20 cellular contexts compared by ENCODE assay signal in genomic region chr9:124618476-124618875, GRCh38.
DNase-seq lines count a peak whose midpoint lies in the region; ATAC-seq, FAIRE-seq and TF ChIP-seq lines count a peak whose summit lies in the region.
"Had no signal": no experiment of that assay in that cellular context is flagged by ENCODE, and none has a peak within 500 bp of the region (broad histone marks: within the 10 kb centered on the region; RNA-seq: fewer than 3 reads in every experiment).

No MANE protein-coding gene starts in this region.

- peaks cover 15% of the 10 kb centered on the region for H3K4me1 ChIP-seq in A549
- peaks cover 36 to 66% of the 10 kb centered on the region in 2 experiments for H3K4me1 ChIP-seq in HCT116 (ENCODE audit: control insufficient read depth in 1 of 2, insufficient read depth in 2 of 2, low read length in 2 of 2)
- no peaks in the 10 kb centered on the region for H3K4me1 ChIP-seq in mucosa of descending colon (ENCODE audit: low read depth)
- H3K4me1 ChIP-seq in suprapubic skin: peaks cover 14% of the 10 kb centered on the region
- H3K4me1 ChIP-seq: adrenal gland, vagina had no signal

- H4K20me1 ChIP-seq in HCT116 (ENCODE audit: insufficient read depth): no peaks in the 10 kb centered on the region

- no peaks in the 10 kb centered on the region for H3K9me2 ChIP-seq in HCT116 (ENCODE audit: insufficient read depth)

- TF ChIP-seq EP300 in A549 (IDR thresholded peaks at IDR 0.05) (no peak), suprapubic skin (IDR thresholded peaks at IDR 0.05) (no peak)

- TF ChIP-seq CTCF in A549 (IDR thresholded peaks at IDR 0.05) (no peak), HCT116 (IDR thresholded peaks at IDR 0.05 in 2 of 3, conservative IDR thresholded peaks at IDR 0.05 in 1 of 3; ENCODE audit: borderline replicate concordance in 1 of 3, insufficient read depth in 1 of 3, low read depth in 2 of 3, low read length in 2 of 3) (no peak), mucosa of descending colon (IDR thresholded peaks at IDR 0.05) (no peak), suprapubic skin (IDR thresholded peaks at IDR 0.05) (no peak)

- POLR2A ChIA-PET in A549 (lab: Yijun Ruan, JAX): no interaction called here
- POLR2A ChIA-PET in HCT116 (lab: Charles Lee): interaction anchor here (1.4 kb wide), 1 partner anchor 148 kb away, joined by 3 read pairs; no protein-coding TSS in a partner anchor

- H2AFZ ChIP-seq in HCT116 (ENCODE audit: low read depth, low read length, poor library complexity, severe bottlenecking): no peak overlapping the region

- peak overlapping the region; percentile 6; the same call in 1 of the 2 replicates for H3K9ac ChIP-seq in HCT116 (ENCODE audit: low read length)

- TF ChIP-seq RAD21 in A549 (conservative IDR thresholded peaks at IDR 0.05 in 1 of 2, IDR thresholded peaks at IDR 0.05 in 1 of 2): no peak
- TF ChIP-seq RAD21 in HCT116 (IDR thresholded peaks at IDR 0.05; ENCODE audit: low read depth): no peak

- no TSS peak for BruUV-seq in HCT116 (replicated peaks; lab: Mats Ljungman, UMichigan)

- peak in 1 of 2 experiments; percentile 9 for DNase-seq in A549 (ENCODE audit: low read depth in 1 of 2, low spot score in 1 of 2)
- no peak for DNase-seq in HCT116 (ENCODE audit: low read depth, low spot score)
- DNase-seq in astrocyte of the hippocampus (ENCODE audit: low read depth, low spot score): peak; percentile 42
- DNase-seq in mucosa of descending colon: no peak
- no peak for DNase-seq in suprapubic skin (ENCODE audit: low spot score in 2 of 2)
- DNase-seq in NK-92 treated with Interleukin-12 subunit alpha and Interleukin-12 subunit beta, amount 100 ng/mL, for 24 hours (lab: John Stamatoyannopoulos, UW): no peak
- DNase-seq: activated CD4-positive, alpha-beta memory T cell treated with anti-CD3 and anti-CD28 coated beads, Interleukin-2, amount 10 ng/mL, durations not matched to agents 7 days and 5 days; activated T-cell treated with anti-CD3 and anti-CD28 coated beads for 4 hours; adrenal gland; dermis blood vessel endothelial cell; heart left ventricle; left ventricle myocardium superior; NCI-H2227 treated with DMSO at 0.1 percent for 48 hours; NCI-H774; occipital lobe; right cardiac atrium had no signal

- no peak for TF ChIP-seq POLR2A in A549 (IDR thresholded peaks at IDR 0.05; ENCODE audit: low read length)
- no peak for TF ChIP-seq POLR2A in HCT116 (IDR thresholded peaks at IDR 0.05; ENCODE audit: borderline replicate concordance, extremely low read depth, insufficient read depth, insufficient read length)
- TF ChIP-seq POLR2A in suprapubic skin (IDR thresholded peaks at IDR 0.05): no peak

- no peaks in the 10 kb centered on the region for H3K9me3 ChIP-seq in A549
- no peaks in the 10 kb centered on the region for H3K9me3 ChIP-seq in HCT116 (ENCODE audit: control insufficient read depth in 1 of 2, insufficient read depth in 1 of 2, low read depth in 1 of 2, low read length in 2 of 2)
- H3K9me3 ChIP-seq in mucosa of descending colon: no peaks in the 10 kb centered on the region
- no peaks in the 10 kb centered on the region for H3K9me3 ChIP-seq in suprapubic skin
- H3K9me3 ChIP-seq: adrenal gland, heart left ventricle, vagina had no signal

- WGBS in A549 (ENCODE audit: missing lambda C conversion rate): 12% methylated on average over 3 of the region's 3 CpGs
- 57% methylated on average over 3 of the region's 3 CpGs for WGBS in suprapubic skin

- peaks cover 13% of the 10 kb centered on the region; the same call in 1 of the 2 replicates for H3K79me2 ChIP-seq in HCT116 (ENCODE audit: insufficient read depth, low read length)

- RAD21 ChIA-PET in HCT116 (lab: Charles Lee; ENCODE audit: low non-redundant PET in 1 of 2, low total read pairs in 2 of 2, uncharacterized antibody in 2 of 2, unreplicated experiment in 2 of 2): interaction anchor here in 1 of 2 experiments (1.3 to 2.0 kb wide), 2 partner anchors 93 to 146 kb away, joined by 3 to 6 read pairs; no protein-coding TSS in a partner anchor

- H3K27me3 ChIP-seq in HCT116 (ENCODE audit: insufficient read depth, low read length): no peaks in the 10 kb centered on the region
- no peaks in the 10 kb centered on the region for H3K27me3 ChIP-seq in suprapubic skin
- H3K27me3 ChIP-seq: adrenal gland, heart left ventricle, vagina had no signal

- intact Hi-C loops in HCT116 (cut with micrococcal nuclease) (no loop called here), mucosa of descending colon (cut with DNase I, micrococcal nuclease) (loop anchor here in 1 of 2 donors (5.0 kb wide), 1 partner anchor 94 kb away; no protein-coding TSS in a partner anchor)

- ATAC-seq in A549 (peak; percentile 19 to 40; a peak in 3 of 6 replicates), HCT116 (peak; percentile 30; the same call in 1 of the 2 replicates), mucosa of descending colon (peak; percentile 12), GM18511 (IDR thresholded peaks at IDR 0.05; ENCODE audit: unreplicated experiment) (no peak), HG03520 (IDR thresholded peaks at IDR 0.05; ENCODE audit: unreplicated experiment) (no peak)
- ATAC-seq: right cardiac atrium had no signal

- H3K4me2 ChIP-seq in A549 (peak overlapping the region; percentile 70), HCT116 (ENCODE audit: low read length) (peak overlapping the region; percentile 71)

- H3K4me3 ChIP-seq in A549: no peak overlapping the region
- H3K4me3 ChIP-seq in HCT116 (replicated peaks in 1 of 2; ENCODE audit: low read depth in 1 of 2, low read length in 2 of 2): peak overlapping the region in 1 of 2 experiments; percentile 15; a peak in 1 of 4 replicates
- no peak overlapping the region for H3K4me3 ChIP-seq in mucosa of descending colon
- no peak overlapping the region for H3K4me3 ChIP-seq in suprapubic skin
- H3K4me3 ChIP-seq: adrenal gland, heart left ventricle, vagina had no signal

- H3K36me3 ChIP-seq in HCT116 (ENCODE audit: control insufficient read depth in 1 of 2, insufficient read depth in 2 of 2, low read length in 2 of 2) (no peaks in the 10 kb centered on the region), mucosa of descending colon (ENCODE audit: low read depth) (no peaks in the 10 kb centered on the region), suprapubic skin (no peaks in the 10 kb centered on the region)
- H3K36me3 ChIP-seq: adrenal gland, heart left ventricle, vagina had no signal

- CTCF ChIA-PET in A549 (lab: Yijun Ruan, JAX): interaction anchor here (0.7 to 8.6 kb wide), 40 partner anchors 10 to 235 kb away, joined by 3 to 235 read pairs (median 9); partner anchors contain the start of genes NR6A1, OLFML2A and WDR38
- CTCF ChIA-PET in HCT116 (lab: Charles Lee): interaction anchor here (0.7 to 4.5 kb wide), 15 partner anchors 9 to 235 kb away, joined by 3 to 77 read pairs (median 13); partner anchors contain the start of genes NR6A1, OLFML2A and WDR38

- FAIRE-seq in A549 (lab: Jason Lieb, UNC): no peak

- H3K27ac ChIP-seq in A549: peak overlapping the region; percentile 28 to 70; a peak in 4 of 6 replicates
- H3K27ac ChIP-seq in HCT116 (ENCODE audit: low read depth, low read length): no peak overlapping the region; the same call in 1 of the 2 replicates
- H3K27ac ChIP-seq in suprapubic skin: no peak overlapping the region
- H3K27ac ChIP-seq: adrenal gland, C4-2B, heart left ventricle, vagina had no signal

TF ChIP-seq in A549, 52 proteins besides CTCF, POLR2A, EP300 and RAD21:
- TF ChIP-seq FOSL2 (IDR thresholded peaks at IDR 0.05) (no peak), FOSL2 (CRISPR knock-in tag; IDR thresholded peaks at IDR 0.05) (0 out of 2 replicates have a peak, but pooled peaks have one; percentile 40), ESRRA (IDR thresholded peaks at IDR 0.05; ENCODE audit: borderline replicate concordance, low read length) (no peak), KDM5A (IDR thresholded peaks at IDR 0.05) (no peak), HOXA7 (CRISPR knock-in tag; IDR thresholded peaks at IDR 0.05) (no peak)

TF ChIP-seq in HCT116, 20 proteins besides CTCF, POLR2A, EP300 and RAD21 (continues in another document):
- TF ChIP-seq YY1 (IDR thresholded peaks at IDR 0.05; ENCODE audit: extremely low read depth, insufficient replicate concordance, low read depth, low read length): no peak
- no peak for TF ChIP-seq SRF (IDR thresholded peaks at IDR 0.05; ENCODE audit: low read depth)
- no peak for TF ChIP-seq TCF7L2 (IDR thresholded peaks at IDR 0.05; ENCODE audit: borderline replicate concordance, extremely low read depth, insufficient read depth, insufficient read length)
- TF ChIP-seq MAX (IDR thresholded peaks at IDR 0.05): no peak
- no peak for TF ChIP-seq ZNF274 (IDR thresholded peaks at IDR 0.05; ENCODE audit: low read depth, low read length)
- TF ChIP-seq ZBTB33 (IDR thresholded peaks at IDR 0.05; ENCODE audit: extremely low read depth, insufficient replicate concordance, low read length): no peak
- TF ChIP-seq POLR2AphosphoS5 (IDR thresholded peaks at IDR 0.05; ENCODE audit: low read depth, low read length): no peak
- no peak for TF ChIP-seq FOSL1 (IDR thresholded peaks at IDR 0.05; ENCODE audit: low read depth)
- TF ChIP-seq SIN3A (IDR thresholded peaks at IDR 0.05; ENCODE audit: low read depth): no peak
- TF ChIP-seq EZH2phosphoT487 (IDR thresholded peaks at IDR 0.05; ENCODE audit: borderline replicate concordance): no peak
- TF ChIP-seq SP1 (IDR thresholded peaks at IDR 0.05; ENCODE audit: low read depth): no peak
- TF ChIP-seq ELF1 (IDR thresholded peaks at IDR 0.05; ENCODE audit: borderline replicate concordance, low read depth): no peak
- TF ChIP-seq ATF3 (IDR thresholded peaks at IDR 0.05): no peak
- no peak for TF ChIP-seq CBX3 (IDR thresholded peaks at IDR 0.05; ENCODE audit: low read depth)

Comparison
In these comparisons a context has a peak if more than half of its experiments do, and no peak if none do; other contexts are left out.
1. ATAC-seq: peak in A549 (2 of 2), HCT116 (single experiment) and mucosa of descending colon (single experiment); none in GM18511 (single experiment) and HG03520 (single experiment).
2. H3K27ac ChIP-seq: peak in A549 (2 of 2); none in HCT116 (single experiment) and suprapubic skin (single experiment).